8 cellular contexts compared by ENCODE assay signal in the genomic region with DNA sequence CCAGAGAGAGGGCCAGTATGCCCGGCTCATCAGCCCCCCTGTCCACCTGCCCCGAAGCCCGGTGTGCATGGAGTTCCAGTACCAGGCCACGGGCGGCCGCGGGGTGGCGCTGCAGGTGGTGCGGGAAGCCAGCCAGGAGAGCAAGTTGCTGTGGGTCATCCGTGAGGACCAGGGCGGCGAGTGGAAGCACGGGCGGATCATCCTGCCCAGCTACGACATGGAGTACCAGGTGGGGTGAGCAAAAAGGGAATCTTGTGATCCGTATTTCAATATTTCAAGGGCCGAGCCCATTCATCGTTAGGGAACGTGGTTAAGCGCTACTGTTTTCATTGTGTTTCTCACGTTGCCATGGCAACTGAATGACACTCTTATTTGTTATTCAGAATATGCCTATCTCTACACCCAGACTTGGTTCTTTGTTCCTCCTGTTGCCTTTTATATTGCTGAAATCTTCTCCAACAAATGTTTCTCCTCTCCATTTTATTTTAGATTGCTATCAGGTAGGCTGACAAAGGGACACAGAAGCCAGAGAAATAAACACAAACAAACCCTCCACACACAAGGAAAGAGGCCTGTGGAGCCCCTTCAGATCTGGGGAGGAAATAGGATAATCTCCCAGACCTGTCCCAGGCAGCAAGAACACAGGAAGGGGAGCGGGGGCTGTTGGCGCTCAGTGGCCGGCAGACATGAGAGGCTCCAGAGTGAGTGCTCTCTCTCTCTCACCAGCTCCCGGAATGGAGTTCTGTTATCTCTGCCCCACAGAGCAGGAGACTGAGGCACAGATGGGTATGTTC.
DNase-seq lines count a peak whose midpoint lies in the region; ATAC-seq and TF ChIP-seq lines count a peak whose summit lies in the region.

No MANE protein-coding gene starts in this region.

- DNase-seq in NCI-H446 (lab: John Stamatoyannopoulos, UW), result peak; percentile 8 to 13
- no peak for DNase-seq in NCI-H446 treated with DMSO at 0.1 percent for 48 hours (lab: John Stamatoyannopoulos, UW)
- DNase-seq in NCI-H748 treated with DMSO at 0.1 percent for 48 hours (lab: John Stamatoyannopoulos, UW), result peak; percentile 90
- DNase-seq in choroid plexus epithelial cell (ENCODE audit: low read depth), result peak; percentile 83
- DNase-seq in kidney tubule cell (ENCODE audit: low spot score), result peak; percentile 68
- DNase-seq in stromal cell of bone marrow (ENCODE audit: low read depth), result peak; percentile 56
- no peak for DNase-seq in H4 (ENCODE audit: low spot score)

- no peak overlapping the region for H3K4me3 ChIP-seq in choroid plexus epithelial cell (ENCODE audit: low read depth, low read length)

- peak; percentile 63 for TF ChIP-seq CTCF in choroid plexus epithelial cell (conservative IDR thresholded peaks at IDR 0.05; ENCODE audit: low read depth, low read length)

- ATAC-seq in HG02884 (IDR thresholded peaks at IDR 0.05; ENCODE audit: unreplicated experiment), result no peak

Comparison
In these comparisons a context has a peak if more than half of its experiments do, and no peak if none do; other contexts are left out.
1. DNase-seq: peak in NCI-H446 (2 of 2), NCI-H748 treated with DMSO at 0.1 percent for 48 hours (single experiment), choroid plexus epithelial cell (single experiment), kidney tubule cell (single experiment) and stromal cell of bone marrow (single experiment); none in NCI-H446 treated with DMSO at 0.1 percent for 48 hours (single experiment) and H4 (single experiment).